Comparison of ENCODE assay signal across 15 cellular contexts in genomic region chr1:12171206-12172041, GRCh38. TPM values are rescaled to one million over a fixed set of nuclear protein-coding genes. Genes with fewer than 3 reads are reported as not detected.
DNase-seq lines count a peak whose midpoint lies in the region; ATAC-seq and TF ChIP-seq lines count a peak whose summit lies in the region.
"Had no signal": no experiment of that assay in that cellular context is flagged by ENCODE, and none has a peak within 500 bp of the region (broad histone marks: within the 10 kb centered on the region; RNA-seq: fewer than 3 reads in every experiment).

No MANE protein-coding gene starts in this region.

- H3K9ac ChIP-seq in BLaER1 treated with 17β-estradiol and CSF1 and Interleukin-3, amounts not matched to agents 10 nM and 100 nM, result peak overlapping the region in 5 of 11 experiments; percentile 34 to 99 (median 91); a peak in 7 of 22 replicates
- H3K9ac ChIP-seq: neural progenitor cell had no signal

- CTCF ChIA-PET in CD8-positive, alpha-beta memory T cell (lab: Charles Lee), result interaction anchor here (1.0 kb wide), 1 partner anchor 47 kb away, joined by 3 read pairs; no protein-coding TSS in a partner anchor

- peaks cover 79 to 90% (median 83%) of the 10 kb centered on the region in 3 donors for H3K4me1 Mint-ChIP-seq in CD8-positive, alpha-beta memory T cell
- H3K4me1 Mint-ChIP-seq in natural killer cell (peaks cover 81 to 89% of the 10 kb centered on the region in 2 donors), progenitor cell of endocrine pancreas (ENCODE audit: low read depth) (peaks cover 5% of the 10 kb centered on the region)

- TF ChIP-seq CTCF in natural killer cell (IDR thresholded peaks at IDR 0.05), result no peak
- TF ChIP-seq CTCF in progenitor cell of endocrine pancreas (IDR thresholded peaks at IDR 0.05; ENCODE audit: unreplicated experiment), result no peak
- TF ChIP-seq CTCF in tibial artery (IDR thresholded peaks at IDR 0.05), result no peak

- no peaks in the 10 kb centered on the region for H3K27me3 ChIP-seq in BLaER1 treated with 17β-estradiol and CSF1 and Interleukin-3, amounts not matched to agents 10 nM and 100 nM
- H3K27me3 ChIP-seq in CD8-positive, alpha-beta memory T cell (ENCODE audit: insufficient read depth, low read length, poor library complexity, severe bottlenecking), result no peaks in the 10 kb centered on the region
- peaks cover 0 to 42% of the 10 kb centered on the region in 2 donors for H3K27me3 ChIP-seq in tibial artery

- peaks cover 0 to 2% (median 0%) of the 10 kb centered on the region in 5 donors for H3K9me3 Mint-ChIP-seq in CD8-positive, alpha-beta memory T cell
- H3K9me3 Mint-ChIP-seq in activated naive CD4-positive, alpha-beta T cell treated with anti-CD3 and anti-CD28 coated beads, Interleukin-2, amount 50 U/mL, for 72 hours, result peaks cover 4 to 5% of the 10 kb centered on the region in 2 donors
- H3K9me3 Mint-ChIP-seq in natural killer cell (no peaks in the 10 kb centered on the region), progenitor cell of endocrine pancreas (ENCODE audit: low read depth) (no peaks in the 10 kb centered on the region)
- H3K9me3 Mint-ChIP-seq: neural progenitor cell had no signal

- peaks cover 3 to 96% (median 79%) of the 10 kb centered on the region in 11 experiments; a peak in 20 of 22 replicates for H4K20me1 ChIP-seq in BLaER1 treated with 17β-estradiol and CSF1 and Interleukin-3, amounts not matched to agents 10 nM and 100 nM

- peaks cover 3 to 43% (median 4%) of the 10 kb centered on the region in 3 donors for H3K36me3 Mint-ChIP-seq in CD8-positive, alpha-beta memory T cell
- peaks cover 23 to 61% of the 10 kb centered on the region in 2 donors for H3K36me3 Mint-ChIP-seq in activated naive CD4-positive, alpha-beta T cell treated with anti-CD3 and anti-CD28 coated beads, Interleukin-2, amount 50 U/mL, for 72 hours
- H3K36me3 Mint-ChIP-seq in natural killer cell (peaks cover 13% of the 10 kb centered on the region), progenitor cell of endocrine pancreas (ENCODE audit: insufficient read depth) (no peaks in the 10 kb centered on the region)

- intact Hi-C loops in natural killer cell (cut with micrococcal nuclease), result loop anchor here (10.0 kb wide), 1 partner anchor 263 kb away; no protein-coding TSS in a partner anchor
- intact Hi-C loops in tibial artery (cut with DNase I; ENCODE audit: low total_unique reads), result no loop called here

- ATAC-seq in activated naive CD4-positive, alpha-beta T cell treated with anti-CD3 and anti-CD28 coated beads, Interleukin-2, amount 50 U/mL, for 72 hours, result peak in 1 of 2 donors; percentile 70
- peak in 1 of 3 donors; percentile 3 for ATAC-seq in natural killer cell

- peaks cover 0 to 7% of the 10 kb centered on the region in 2 donors for H3K27me3 Mint-ChIP-seq in CD8-positive, alpha-beta memory T cell
- H3K27me3 Mint-ChIP-seq in natural killer cell (ENCODE audit: low read depth in 2 of 2), result no peaks in the 10 kb centered on the region
- peaks cover 48% of the 10 kb centered on the region for H3K27me3 Mint-ChIP-seq in progenitor cell of endocrine pancreas

- POLR2A ChIA-PET in CD8-positive, alpha-beta memory T cell (lab: Charles Lee), result no interaction called here

- H3K27ac Mint-ChIP-seq in CD8-positive, alpha-beta memory T cell, result peak overlapping the region; percentile 98 to 100 (median 100)
- H3K27ac Mint-ChIP-seq in activated naive CD4-positive, alpha-beta T cell treated with anti-CD3 and anti-CD28 coated beads, Interleukin-2, amount 50 U/mL, for 72 hours, result peak overlapping the region; percentile 4 to 99
- H3K27ac Mint-ChIP-seq in natural killer cell (peak overlapping the region; percentile 99), progenitor cell of endocrine pancreas (no peak overlapping the region)
- H3K27ac Mint-ChIP-seq: neural progenitor cell had no signal

- peaks cover 0 to 93% (median 0%) of the 10 kb centered on the region in 11 experiments; a peak in 10 of 22 replicates for H3K36me3 ChIP-seq in BLaER1 treated with 17β-estradiol and CSF1 and Interleukin-3, amounts not matched to agents 10 nM and 100 nM
- H3K36me3 ChIP-seq in CD8-positive, alpha-beta memory T cell (ENCODE audit: insufficient read depth, low read length), result no peaks in the 10 kb centered on the region
- no peaks in the 10 kb centered on the region for H3K36me3 ChIP-seq in tibial artery
- H3K36me3 ChIP-seq: neural progenitor cell had no signal

- peak overlapping the region in 6 of 11 experiments; percentile 7 to 69 (median 50); a peak in 7 of 22 replicates for H3K27ac ChIP-seq in BLaER1 treated with 17β-estradiol and CSF1 and Interleukin-3, amounts not matched to agents 10 nM and 100 nM
- H3K27ac ChIP-seq in CD8-positive, alpha-beta memory T cell (ENCODE audit: low read depth, low read length), result peak overlapping the region; percentile 95
- no peak overlapping the region for H3K27ac ChIP-seq in tibial artery
- H3K27ac ChIP-seq: neural progenitor cell, SK-N-MC had no signal

- peaks cover 73 to 100% (median 87%) of the 10 kb centered on the region in 10 experiments for H3K4me1 ChIP-seq in BLaER1 treated with 17β-estradiol and CSF1 and Interleukin-3, amounts not matched to agents 10 nM and 100 nM
- peaks cover 84% of the 10 kb centered on the region for H3K4me1 ChIP-seq in CD8-positive, alpha-beta memory T cell (ENCODE audit: insufficient read depth, low read length)
- peaks cover 0 to 16% (median 11%) of the 10 kb centered on the region in 4 donors for H3K4me1 ChIP-seq in tibial artery
- H3K4me1 ChIP-seq: neural progenitor cell had no signal

- peak overlapping the region; percentile 48 to 86 (median 76) for H3K4me3 Mint-ChIP-seq in CD8-positive, alpha-beta memory T cell
- H3K4me3 Mint-ChIP-seq in natural killer cell (peak overlapping the region; percentile 29), progenitor cell of endocrine pancreas (ENCODE audit: low read depth) (no peak overlapping the region)
- H3K4me3 Mint-ChIP-seq: neural progenitor cell had no signal

- DNase-seq in CD8-positive, alpha-beta memory T cell, result peak in 4 of 5 donors; percentile 24 to 64 (median 40)
- DNase-seq in activated naive CD4-positive, alpha-beta T cell treated with anti-CD3 and anti-CD28 coated beads, Interleukin-2, amount 50 U/mL, for 72 hours (ENCODE audit: low spot score in 2 of 2), result no peak
- DNase-seq in natural killer cell (no peak), progenitor cell of endocrine pancreas (ENCODE audit: low spot score, unreplicated experiment) (no peak), tibial artery (no peak), SHP77 (lab: John Stamatoyannopoulos, UW) (no peak), medulla oblongata (ENCODE audit: extremely low spot score) (no peak)
- DNase-seq: dermis blood vessel endothelial cell, foreskin fibroblast, GDM1, kidney, NCI-H2081 had no signal

- H3K4me3 ChIP-seq in BLaER1 treated with 17β-estradiol and CSF1 and Interleukin-3, amounts not matched to agents 10 nM and 100 nM, result peak overlapping the region in 3 of 10 experiments; percentile 91 to 100 (median 99); a peak in 6 of 20 replicates
- no peak overlapping the region for H3K4me3 ChIP-seq in CD8-positive, alpha-beta memory T cell (ENCODE audit: low read length)
- no peak overlapping the region for H3K4me3 ChIP-seq in tibial artery
- H3K4me3 ChIP-seq: neural progenitor cell, SK-N-MC had no signal

- H3K9me3 ChIP-seq in BLaER1 treated with 17β-estradiol and CSF1 and Interleukin-3, amounts not matched to agents 10 nM and 100 nM (replicated peaks in 1 of 11), result no peaks in the 10 kb centered on the region; a peak in 1 of 22 replicates
- no peaks in the 10 kb centered on the region for H3K9me3 ChIP-seq in CD8-positive, alpha-beta memory T cell (ENCODE audit: low read length)
- no peaks in the 10 kb centered on the region for H3K9me3 ChIP-seq in tibial artery

- H3K4me2 ChIP-seq in BLaER1 treated with 17β-estradiol and CSF1 and Interleukin-3, amounts not matched to agents 10 nM and 100 nM, result peak overlapping the region in 6 of 11 experiments; percentile 71 to 100 (median 98); a peak in 12 of 22 replicates
- H3K4me2 ChIP-seq: neural progenitor cell had no signal

RNA-seq across cellular contexts. Expression of gene TNFRSF1B, which starts 4.6 kb away (rescaled TPM):
- 100 to 1,000 TPM; 169 to 174 TPM for total RNA-seq in CD8-positive, alpha-beta memory T cell
- polyA plus RNA-seq in CD8-positive, alpha-beta memory T cell, result 164 TPM
- 100 to 1,000 TPM in 1 of 2 donors, 10 to 100 TPM in 1; 98.1 to 143 TPM for total RNA-seq in activated naive CD4-positive, alpha-beta T cell treated with anti-CD3 and anti-CD28 coated beads, Interleukin-2, amount 50 U/mL, for 72 hours
- total RNA-seq in natural killer cell (100 to 1,000 TPM; 152 to 173 (median 172) TPM), progenitor cell of endocrine pancreas (not detected in 2 replicates)

RNA-seq across cellular contexts. Expression of gene VPS13D, which starts 58.4 kb away (rescaled TPM):
- total RNA-seq in CD8-positive, alpha-beta memory T cell, result 10 to 100 TPM; 24.1 to 28.5 TPM
- polyA plus RNA-seq in CD8-positive, alpha-beta memory T cell, result 9.7 TPM
- 10 to 100 TPM; 31.2 to 40.7 TPM for total RNA-seq in activated naive CD4-positive, alpha-beta T cell treated with anti-CD3 and anti-CD28 coated beads, Interleukin-2, amount 50 U/mL, for 72 hours
- 10 to 100 TPM; 66.3 to 94.0 (median 81.7) TPM for total RNA-seq in natural killer cell
- total RNA-seq in progenitor cell of endocrine pancreas, result 41.0 and 41.9 TPM in 2 replicates

Comparison
In these comparisons a context has a peak if more than half of its experiments do, and no peak if none do; other contexts are left out.
1. H3K27ac ChIP-seq: peak in BLaER1 treated with 17β-estradiol and CSF1 and Interleukin-3, amounts not matched to agents 10 nM and 100 nM (6 of 11) and CD8-positive, alpha-beta memory T cell (single experiment); none in tibial artery (0 of 2).
2. DNase-seq: peak in CD8-positive, alpha-beta memory T cell (4 of 5); none in activated naive CD4-positive, alpha-beta T cell treated with anti-CD3 and anti-CD28 coated beads, Interleukin-2, amount 50 U/mL, for 72 hours (0 of 2), natural killer cell (single experiment), progenitor cell of endocrine pancreas (single experiment), tibial artery (0 of 2), SHP77 (0 of 2) and medulla oblongata (single experiment).
3. RNA of gene TNFRSF1B, which starts 4.6 kb away (total RNA-seq): 169 to 174 TPM in CD8-positive, alpha-beta memory T cell, 152 to 173 TPM in natural killer cell and 98.1 to 143 TPM in activated naive CD4-positive, alpha-beta T cell treated with anti-CD3 and anti-CD28 coated beads, Interleukin-2, amount 50 U/mL, for 72 hours; not detected in progenitor cell of endocrine pancreas; every median in the first group is over 10 times any median in the second.